Comparison of ENCODE assay signal across 2 cellular contexts in the genomic region with DNA sequence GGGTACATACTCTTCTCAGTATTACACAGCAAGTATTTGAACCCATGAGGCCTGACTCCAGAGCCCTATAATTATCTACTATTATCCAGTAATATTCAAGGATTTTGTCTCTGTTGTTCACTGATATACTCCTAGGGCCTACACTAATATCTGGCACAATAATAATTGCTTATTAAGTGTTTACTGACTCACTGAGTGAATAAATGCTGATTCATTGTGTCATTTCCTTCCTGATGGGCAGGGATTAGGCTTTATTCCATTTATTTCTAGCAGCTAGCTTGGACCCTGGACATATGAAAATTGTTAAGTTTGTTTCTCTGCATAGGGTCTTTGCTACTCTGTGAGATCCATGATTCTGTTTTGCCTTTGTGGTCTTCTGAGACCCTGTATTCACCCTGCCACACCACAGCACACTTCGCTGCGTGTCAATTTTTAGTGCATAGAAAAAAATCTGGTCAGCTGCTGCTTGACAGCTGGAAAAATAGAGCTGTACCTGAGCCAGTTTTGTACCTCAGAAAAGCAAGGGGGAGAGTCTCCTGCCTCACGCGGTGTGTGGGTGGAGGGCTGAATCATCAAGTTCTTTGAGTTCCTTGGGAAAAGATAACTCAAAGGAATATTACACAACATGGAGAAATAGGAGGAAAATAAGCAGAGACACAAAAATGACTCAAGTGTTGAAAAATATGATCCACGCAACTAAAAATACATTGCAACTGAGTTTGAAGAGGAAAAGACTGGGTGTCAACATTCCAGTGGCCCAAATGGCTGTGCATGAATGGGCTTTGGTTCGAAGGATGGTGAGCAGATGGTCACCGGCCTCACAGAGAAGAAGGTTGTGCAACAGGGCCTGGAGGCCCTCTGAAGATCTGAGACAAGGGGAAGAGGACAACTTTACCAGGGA.
TF ChIP-seq lines count a peak whose summit lies in the region.

No MANE protein-coding gene starts in this region.

TF ChIP-seq in HCT116, 20 proteins besides CTCF, POLR2A, EP300 and RAD21:
- TF ChIP-seq, protein P1, sequence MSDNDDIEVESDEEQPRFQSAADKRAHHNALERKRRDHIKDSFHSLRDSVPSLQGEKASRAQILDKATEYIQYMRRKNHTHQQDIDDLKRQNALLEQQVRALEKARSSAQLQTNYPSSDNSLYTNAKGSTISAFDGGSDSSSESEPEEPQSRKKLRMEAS (IDR thresholded peaks at IDR 0.05): peak; percentile 56
- TF ChIP-seq CEBPB (IDR thresholded peaks at IDR 0.05; ENCODE audit: low read depth): peak; percentile 94
- 0 out of 2 replicates have a peak, but pooled peaks have one; percentile 13 for TF ChIP-seq ATF3 (IDR thresholded peaks at IDR 0.05)
- TF ChIP-seq, protein P2, sequence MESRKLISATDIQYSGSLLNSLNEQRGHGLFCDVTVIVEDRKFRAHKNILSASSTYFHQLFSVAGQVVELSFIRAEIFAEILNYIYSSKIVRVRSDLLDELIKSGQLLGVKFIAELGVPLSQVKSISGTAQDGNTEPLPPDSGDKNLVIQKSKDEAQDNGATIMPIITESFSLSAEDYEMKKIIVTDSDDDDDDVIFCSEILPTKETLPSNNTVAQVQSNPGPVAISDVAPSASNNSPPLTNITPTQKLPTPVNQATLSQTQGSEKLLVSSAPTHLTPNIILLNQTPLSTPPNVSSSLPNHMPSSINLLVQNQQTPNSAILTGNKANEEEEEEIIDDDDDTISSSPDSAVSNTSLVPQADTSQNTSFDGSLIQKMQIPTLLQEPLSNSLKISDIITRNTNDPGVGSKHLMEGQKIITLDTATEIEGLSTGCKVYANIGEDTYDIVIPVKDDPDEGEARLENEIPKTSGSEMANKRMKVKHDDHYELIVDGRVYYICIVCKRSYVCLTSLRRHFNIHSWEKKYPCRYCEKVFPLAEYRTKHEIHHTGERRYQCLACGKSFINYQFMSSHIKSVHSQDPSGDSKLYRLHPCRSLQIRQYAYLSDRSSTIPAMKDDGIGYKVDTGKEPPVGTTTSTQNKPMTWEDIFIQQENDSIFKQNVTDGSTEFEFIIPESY (IDR thresholded peaks at IDR 0.05; ENCODE audit: extremely low read depth, insufficient replicate concordance, low read length): no peak
- peak; percentile 75 for TF ChIP-seq FOSL1 (IDR thresholded peaks at IDR 0.05; ENCODE audit: low read depth)
- TF ChIP-seq ZNF274 (IDR thresholded peaks at IDR 0.05; ENCODE audit: low read depth, low read length): no peak
- no peak for TF ChIP-seq TCF7L2 (IDR thresholded peaks at IDR 0.05; ENCODE audit: borderline replicate concordance, extremely low read depth, insufficient read depth, insufficient read length)
- 0 out of 2 replicates have a peak, but pooled peaks have one; percentile 45 for TF ChIP-seq SRF (IDR thresholded peaks at IDR 0.05; ENCODE audit: low read depth)
- peak; percentile 71 for TF ChIP-seq JUND (IDR thresholded peaks at IDR 0.05)
- TF ChIP-seq ELF1 (IDR thresholded peaks at IDR 0.05; ENCODE audit: borderline replicate concordance, low read depth): no peak
- TF ChIP-seq YY1 (IDR thresholded peaks at IDR 0.05; ENCODE audit: extremely low read depth, insufficient replicate concordance, low read depth, low read length): no peak
- TF ChIP-seq EGR1 (IDR thresholded peaks at IDR 0.05; ENCODE audit: low read depth): peak; percentile 98
- TF ChIP-seq CBX3 (IDR thresholded peaks at IDR 0.05; ENCODE audit: low read depth): peak; percentile 67; the same call in 1 of the 2 replicates
- TF ChIP-seq POLR2AphosphoS5 (IDR thresholded peaks at IDR 0.05; ENCODE audit: low read depth, low read length): peak; percentile 20; the same call in 1 of the 2 replicates
- TF ChIP-seq REST (IDR thresholded peaks at IDR 0.05; ENCODE audit: low read depth): no peak
- TF ChIP-seq EZH2 (IDR thresholded peaks at IDR 0.05): no peak
- TF ChIP-seq SIN3A (IDR thresholded peaks at IDR 0.05; ENCODE audit: low read depth): 0 out of 2 replicates have a peak, but pooled peaks have one; percentile 42
- TF ChIP-seq ZFX (IDR thresholded peaks at IDR 0.05): no peak
- no peak for TF ChIP-seq EZH2phosphoT487 (IDR thresholded peaks at IDR 0.05; ENCODE audit: borderline replicate concordance)
- peak; percentile 71 for TF ChIP-seq SP1 (IDR thresholded peaks at IDR 0.05; ENCODE audit: low read depth)

TF ChIP-seq in K562, 482 proteins besides CTCF, POLR2A, EP300 and RAD21:
- TF ChIP-seq ZNF347 (CRISPR knock-in tag; IDR thresholded peaks at IDR 0.05; ENCODE audit: low read depth) (no peak), CEBPB (tag; IDR thresholded peaks at IDR 0.05) (0 out of 2 replicates have a peak, but pooled peaks have one; percentile 14), ZNF197 (CRISPR knock-in tag; IDR thresholded peaks at IDR 0.05; ENCODE audit: low read depth) (no peak), EGR1 (conservative IDR thresholded peaks at IDR 0.05) (0 out of 2 replicates have a peak, but pooled peaks have one; percentile 35), IRF1 (CRISPR knock-in tag; IDR thresholded peaks at IDR 0.05; ENCODE audit: borderline replicate concordance) (no peak), DIDO1 (tag; IDR thresholded peaks at IDR 0.05; ENCODE audit: low read depth) (no peak), ZNF717 (CRISPR knock-in tag; IDR thresholded peaks at IDR 0.05) (no peak), CUX1 (CRISPR knock-in tag; IDR thresholded peaks at IDR 0.05) (no peak), TGIF2 (CRISPR knock-in tag; IDR thresholded peaks at IDR 0.05) (no peak), TRIM24 (IDR thresholded peaks at IDR 0.05) (no peak), TCFL5 (CRISPR knock-in tag; conservative IDR thresholded peaks at IDR 0.05) (no peak), GATAD2B (IDR thresholded peaks at IDR 0.05; ENCODE audit: borderline replicate concordance) (no peak), ZBTB1 (CRISPR knock-in tag; IDR thresholded peaks at IDR 0.05; ENCODE audit: borderline replicate concordance, low read depth) (no peak), OTX1 (CRISPR knock-in tag; IDR thresholded peaks at IDR 0.05) (no peak), POLR3A (IDR thresholded peaks at IDR 0.05; ENCODE audit: borderline replicate concordance, extremely low read depth, insufficient read depth, insufficient read length) (no peak), MAFG (tag; conservative IDR thresholded peaks at IDR 0.05) (0 out of 2 replicates have a peak, but pooled peaks have one; percentile 14), BRF2 (IDR thresholded peaks at IDR 0.05; ENCODE audit: borderline replicate concordance, insufficient read depth, insufficient read length) (no peak)
